11 cellular contexts compared by ENCODE assay signal in the genomic region with DNA sequence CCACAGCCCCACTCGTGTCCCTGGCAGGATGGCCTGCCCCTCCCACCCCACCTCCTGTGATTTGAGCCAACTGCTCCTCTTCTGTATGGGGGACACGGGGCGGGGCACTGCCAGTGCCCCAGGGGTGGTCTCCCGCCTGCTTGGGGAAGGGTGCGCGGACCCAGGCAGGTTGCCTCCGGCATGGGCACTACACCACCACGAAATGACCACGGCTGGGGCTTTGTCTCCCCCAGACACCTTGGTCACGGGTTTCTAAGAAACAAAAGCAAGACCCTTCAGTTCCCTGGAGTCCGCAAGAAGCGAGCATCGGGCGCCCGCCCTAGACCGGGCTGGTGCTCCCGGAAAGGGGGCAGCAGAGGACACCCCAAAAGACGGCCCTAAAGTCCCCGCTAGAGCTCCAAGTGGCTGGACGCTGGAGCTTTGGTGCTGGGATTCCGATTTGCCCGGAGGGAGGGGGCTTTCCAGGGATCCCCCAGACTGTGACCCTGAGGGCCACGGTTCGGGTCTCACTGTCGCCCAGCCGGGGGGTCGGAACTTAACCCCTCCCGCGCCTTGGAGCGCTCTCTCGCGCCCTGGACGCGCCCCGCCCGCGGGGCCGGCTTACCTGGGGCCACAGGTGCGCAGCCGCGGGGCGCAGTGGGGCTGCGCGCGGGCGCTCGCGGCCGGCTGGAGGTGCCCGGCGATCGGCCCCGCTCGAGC.
A peak's percentile ranks its signal among the peaks of the same experiment; 100 is the strongest.
DNase-seq lines count a peak whose midpoint lies in the region; ATAC-seq and TF ChIP-seq lines count a peak whose summit lies in the region.
"Had no signal": no experiment of that assay in that cellular context is flagged by ENCODE, and none has a peak within 500 bp of the region (broad histone marks: within the 10 kb centered on the region; RNA-seq: fewer than 3 reads in every experiment).

No MANE protein-coding gene starts in this region.

- peak overlapping the region; percentile 60 for H3K4me2 ChIP-seq in HCT116 (ENCODE audit: low read length)

- H2AFZ ChIP-seq in HCT116 (ENCODE audit: low read depth, low read length, poor library complexity, severe bottlenecking), result no peak overlapping the region

- no peaks in the 10 kb centered on the region for H3K79me2 ChIP-seq in HCT116 (ENCODE audit: insufficient read depth, low read length)

- H3K9me2 ChIP-seq in HCT116 (ENCODE audit: insufficient read depth), result no peaks in the 10 kb centered on the region

- H3K4me1 ChIP-seq in HCT116 (ENCODE audit: control insufficient read depth in 1 of 2, insufficient read depth in 2 of 2, low read length in 2 of 2) (peaks cover 6 to 10% of the 10 kb centered on the region in 2 experiments; a peak in 3 of 4 replicates), colonic mucosa (no peaks in the 10 kb centered on the region), left lung (peaks cover 8 to 32% of the 10 kb centered on the region in 2 donors), stomach smooth muscle (ENCODE audit: control insufficient read depth, insufficient read depth, low read length) (peaks cover 16% of the 10 kb centered on the region)

- intact Hi-C loops in HCT116 (cut with micrococcal nuclease), result no loop called here
- intact Hi-C loops in colonic mucosa (cut with DNase I), result no loop called here
- intact Hi-C loops in left lung (cut with DNase I), result no loop called here

- H3K36me3 ChIP-seq in HCT116 (ENCODE audit: control insufficient read depth in 1 of 2, insufficient read depth in 2 of 2, low read length in 2 of 2) (no peaks in the 10 kb centered on the region), colonic mucosa (no peaks in the 10 kb centered on the region), left lung (no peaks in the 10 kb centered on the region), stomach smooth muscle (ENCODE audit: control insufficient read depth in 2 of 2, insufficient read depth in 2 of 2, low read length in 2 of 2) (no peaks in the 10 kb centered on the region)

- CTCF ChIA-PET in HCT116 (lab: Charles Lee), result no interaction called here

- TF ChIP-seq CTCF in HCT116 (IDR thresholded peaks at IDR 0.05 in 2 of 3, conservative IDR thresholded peaks at IDR 0.05 in 1 of 3; ENCODE audit: borderline replicate concordance in 1 of 3, insufficient read depth in 1 of 3, low read depth in 2 of 3, low read length in 2 of 3) (no peak), colonic mucosa (IDR thresholded peaks at IDR 0.05) (no peak), left lung (IDR thresholded peaks at IDR 0.05) (no peak)

- no peaks in the 10 kb centered on the region for H4K20me1 ChIP-seq in HCT116 (ENCODE audit: insufficient read depth)

- ATAC-seq in HCT116 (peak; percentile 81), left lung (peak; percentile 70), GM18909 (IDR thresholded peaks at IDR 0.05; ENCODE audit: poor library complexity, unreplicated experiment) (no peak), GM18873 (IDR thresholded peaks at IDR 0.05; ENCODE audit: low FRiP score, unreplicated experiment) (no peak)

- H3K27ac ChIP-seq in HCT116 (ENCODE audit: low read depth, low read length), result no peak overlapping the region
- H3K27ac ChIP-seq in colonic mucosa, result no peak overlapping the region
- H3K27ac ChIP-seq in left lung, result peak overlapping the region in 1 of 2 donors; percentile 65
- H3K27ac ChIP-seq in stomach smooth muscle (ENCODE audit: low read length), result no peak overlapping the region

- no peak for TF ChIP-seq POLR2A in HCT116 (IDR thresholded peaks at IDR 0.05; ENCODE audit: borderline replicate concordance, extremely low read depth, insufficient read depth, insufficient read length)

- DNase-seq in HCT116 (ENCODE audit: low read depth, low spot score), result no peak
- DNase-seq in colonic mucosa, result peak; percentile 19
- peak in 1 of 2 donors; percentile 72 for DNase-seq in left lung
- no peak for DNase-seq in NCI-H345 treated with DMSO at 0.1 percent for 48 hours (lab: John Stamatoyannopoulos, UW; ENCODE audit: unreplicated experiment)
- no peak for DNase-seq in dermis blood vessel endothelial cell
- DNase-seq: activated B cell treated with CpG ODN at 0.5 μM for 24 hours, cerebellar nuclear complex, NCI-H2171 had no signal

- POLR2A ChIA-PET in HCT116 (lab: Charles Lee), result no interaction called here

- RAD21 ChIA-PET in HCT116 (lab: Charles Lee; ENCODE audit: low non-redundant PET in 1 of 2, low total read pairs in 2 of 2, uncharacterized antibody in 2 of 2, unreplicated experiment in 2 of 2), result no interaction called here

- H3K9me3 ChIP-seq in HCT116 (ENCODE audit: control insufficient read depth in 1 of 2, insufficient read depth in 1 of 2, low read depth in 1 of 2, low read length in 2 of 2), result no peaks in the 10 kb centered on the region
- no peaks in the 10 kb centered on the region for H3K9me3 ChIP-seq in colonic mucosa
- H3K9me3 ChIP-seq in left lung, result no peaks in the 10 kb centered on the region
- H3K9me3 ChIP-seq in stomach smooth muscle (ENCODE audit: control insufficient read depth in 2 of 2, low read length in 2 of 2), result no peaks in the 10 kb centered on the region

- TF ChIP-seq RAD21 in HCT116 (IDR thresholded peaks at IDR 0.05; ENCODE audit: low read depth), result no peak

- no TSS peak for BruUV-seq in HCT116 (replicated peaks; lab: Mats Ljungman, UMichigan)

- H3K27me3 ChIP-seq in HCT116 (ENCODE audit: insufficient read depth, low read length) (peaks cover 73% of the 10 kb centered on the region), colonic mucosa (no peaks in the 10 kb centered on the region), left lung (peaks cover 0 to 32% of the 10 kb centered on the region in 2 donors), stomach smooth muscle (ENCODE audit: control insufficient read depth in 1 of 2, insufficient read depth in 2 of 2, low read length in 2 of 2) (peaks cover 37 to 40% of the 10 kb centered on the region in 2 donors)

- H3K9ac ChIP-seq in HCT116 (ENCODE audit: low read length) (no peak overlapping the region), colonic mucosa (ENCODE audit: low read depth in 2 of 2, low read length in 2 of 2) (peak overlapping the region in 1 of 2 donors; percentile 35), stomach smooth muscle (ENCODE audit: low read length in 2 of 2) (no peak overlapping the region)

- H3K4me3 ChIP-seq in HCT116 (replicated peaks in 1 of 2; ENCODE audit: low read depth in 1 of 2, low read length in 2 of 2), result peak overlapping the region in 1 of 2 experiments; percentile 35; a peak in 1 of 4 replicates
- H3K4me3 ChIP-seq in colonic mucosa, result peak overlapping the region; percentile 39
- H3K4me3 ChIP-seq in left lung, result peak overlapping the region; percentile 46 to 58
- peak overlapping the region; percentile 40 to 70 for H3K4me3 ChIP-seq in stomach smooth muscle (ENCODE audit: low read length in 2 of 2)

TF ChIP-seq in HCT116, 20 proteins besides CTCF, POLR2A, EP300 and RAD21:
- no peak for TF ChIP-seq EZH2 (IDR thresholded peaks at IDR 0.05)
- no peak for TF ChIP-seq SRF (IDR thresholded peaks at IDR 0.05; ENCODE audit: low read depth)
- no peak for TF ChIP-seq JUND (IDR thresholded peaks at IDR 0.05)
- TF ChIP-seq CBX3 (IDR thresholded peaks at IDR 0.05; ENCODE audit: low read depth), result no peak
- no peak for TF ChIP-seq ELF1 (IDR thresholded peaks at IDR 0.05; ENCODE audit: borderline replicate concordance, low read depth)
- no peak for TF ChIP-seq ZNF274 (IDR thresholded peaks at IDR 0.05; ENCODE audit: low read depth, low read length)
- TF ChIP-seq SP1 (IDR thresholded peaks at IDR 0.05; ENCODE audit: low read depth), result no peak
- TF ChIP-seq, protein P1, sequence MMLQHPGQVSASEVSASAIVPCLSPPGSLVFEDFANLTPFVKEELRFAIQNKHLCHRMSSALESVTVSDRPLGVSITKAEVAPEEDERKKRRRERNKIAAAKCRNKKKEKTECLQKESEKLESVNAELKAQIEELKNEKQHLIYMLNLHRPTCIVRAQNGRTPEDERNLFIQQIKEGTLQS (IDR thresholded peaks at IDR 0.05), result no peak
- TF ChIP-seq POLR2AphosphoS5 (IDR thresholded peaks at IDR 0.05; ENCODE audit: low read depth, low read length), result no peak
- TF ChIP-seq YY1 (IDR thresholded peaks at IDR 0.05; ENCODE audit: extremely low read depth, insufficient replicate concordance, low read depth, low read length), result no peak
- TF ChIP-seq, protein P2, sequence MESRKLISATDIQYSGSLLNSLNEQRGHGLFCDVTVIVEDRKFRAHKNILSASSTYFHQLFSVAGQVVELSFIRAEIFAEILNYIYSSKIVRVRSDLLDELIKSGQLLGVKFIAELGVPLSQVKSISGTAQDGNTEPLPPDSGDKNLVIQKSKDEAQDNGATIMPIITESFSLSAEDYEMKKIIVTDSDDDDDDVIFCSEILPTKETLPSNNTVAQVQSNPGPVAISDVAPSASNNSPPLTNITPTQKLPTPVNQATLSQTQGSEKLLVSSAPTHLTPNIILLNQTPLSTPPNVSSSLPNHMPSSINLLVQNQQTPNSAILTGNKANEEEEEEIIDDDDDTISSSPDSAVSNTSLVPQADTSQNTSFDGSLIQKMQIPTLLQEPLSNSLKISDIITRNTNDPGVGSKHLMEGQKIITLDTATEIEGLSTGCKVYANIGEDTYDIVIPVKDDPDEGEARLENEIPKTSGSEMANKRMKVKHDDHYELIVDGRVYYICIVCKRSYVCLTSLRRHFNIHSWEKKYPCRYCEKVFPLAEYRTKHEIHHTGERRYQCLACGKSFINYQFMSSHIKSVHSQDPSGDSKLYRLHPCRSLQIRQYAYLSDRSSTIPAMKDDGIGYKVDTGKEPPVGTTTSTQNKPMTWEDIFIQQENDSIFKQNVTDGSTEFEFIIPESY (IDR thresholded peaks at IDR 0.05; ENCODE audit: extremely low read depth, insufficient replicate concordance, low read length), result no peak

Comparison
In these comparisons a context has a peak if more than half of its experiments do, and no peak if none do; other contexts are left out.
1. ATAC-seq: peak in HCT116 (single experiment) and left lung (single experiment); none in GM18909 (single experiment) and GM18873 (single experiment).